ENCODE assay signal across 14 cellular contexts in genomic region chr17:13671771-13672170, GRCh38.
A peak's percentile ranks its signal among the peaks of the same experiment; 100 is the strongest.
DNase-seq lines count a peak whose midpoint lies in the region; ATAC-seq and TF ChIP-seq lines count a peak whose summit lies in the region.
"Had no signal": no experiment of that assay in that cellular context is flagged by ENCODE, and none has a peak within 500 bp of the region (broad histone marks: within the 10 kb centered on the region; RNA-seq: fewer than 3 reads in every experiment).

No MANE protein-coding gene starts in this region.

- H3K4me3 ChIP-seq in mucosa of descending colon: no peak overlapping the region
- no peak overlapping the region for H3K4me3 ChIP-seq in HAP-1
- H3K4me3 ChIP-seq: SJSA1, stomach had no signal

- H3K27me3 Mint-ChIP-seq in stimulated activated naive CD8-positive, alpha-beta T cell treated with anti-CD3 and anti-CD28 coated beads, Interleukin-15, amount 100 ng/mL, for 72 hours: no peaks in the 10 kb centered on the region

- peaks cover 16 to 34% of the 10 kb centered on the region in 2 donors for H3K9me3 Mint-ChIP-seq in stimulated activated naive CD8-positive, alpha-beta T cell treated with anti-CD3 and anti-CD28 coated beads, Interleukin-15, amount 100 ng/mL, for 72 hours

- no peaks in the 10 kb centered on the region for H3K27me3 ChIP-seq in HAP-1 (ENCODE audit: low read depth)
- H3K27me3 ChIP-seq: SJSA1, stomach had no signal

- H3K36me3 ChIP-seq in ES-I3 (ENCODE audit: insufficient read depth, low read length) (no peaks in the 10 kb centered on the region), mucosa of descending colon (ENCODE audit: low read depth) (no peaks in the 10 kb centered on the region), HAP-1 (replicated peaks) (no peaks in the 10 kb centered on the region)
- H3K36me3 ChIP-seq: SJSA1, stomach had no signal

- no peak overlapping the region for H3K27ac Mint-ChIP-seq in stimulated activated naive CD8-positive, alpha-beta T cell treated with anti-CD3 and anti-CD28 coated beads, Interleukin-15, amount 100 ng/mL, for 72 hours
- H3K27ac Mint-ChIP-seq: CD8-positive, alpha-beta T cell had no signal

- intact Hi-C loops in mucosa of descending colon (cut with DNase I, micrococcal nuclease): no loop called here

- peak overlapping the region; percentile 31; the same call in 1 of the 2 replicates for H3K9ac ChIP-seq in ES-I3 (ENCODE audit: low read depth, low read length)
- H3K9ac ChIP-seq: parathyroid adenoma had no signal

- DNase-seq in A172 (ENCODE audit: low spot score): peak; percentile 77
- peak; percentile 54 for DNase-seq in OCI-M1 (lab: John Stamatoyannopoulos, UW)
- DNase-seq in mucosa of descending colon: no peak
- DNase-seq in HAP-1 (ENCODE audit: low spot score in 2 of 2): no peak
- DNase-seq in activated CD8-positive, alpha-beta memory T cell treated with anti-CD3 and anti-CD28 coated beads, Interleukin-2, amount 50 U/mL, for 4 hours: no peak
- no peak for DNase-seq in stimulated activated naive CD8-positive, alpha-beta T cell treated with anti-CD3 and anti-CD28 coated beads, Interleukin-15, amount 100 ng/mL, for 72 hours
- DNase-seq: CD8-positive, alpha-beta T cell; head of caudate nucleus; NCI-H1105 treated with DMSO at 0.1 percent for 48 hours; stomach had no signal

- TF ChIP-seq CTCF in mucosa of descending colon (IDR thresholded peaks at IDR 0.05): no peak

- no peaks in the 10 kb centered on the region for H3K4me1 Mint-ChIP-seq in stimulated activated naive CD8-positive, alpha-beta T cell treated with anti-CD3 and anti-CD28 coated beads, Interleukin-15, amount 100 ng/mL, for 72 hours

- peak; percentile 77 for ATAC-seq in esophagus mucosa
- ATAC-seq in mucosa of descending colon: no peak
- no peak for ATAC-seq in stimulated activated naive CD8-positive, alpha-beta T cell treated with anti-CD3 and anti-CD28 coated beads, Interleukin-15, amount 100 ng/mL, for 72 hours
- ATAC-seq: CD8-positive, alpha-beta T cell had no signal

- H3K4me1 ChIP-seq in ES-I3 (ENCODE audit: insufficient read depth, low read length) (peaks cover 9% of the 10 kb centered on the region; the same call in 1 of the 2 replicates), mucosa of descending colon (ENCODE audit: low read depth) (no peaks in the 10 kb centered on the region), HAP-1 (no peaks in the 10 kb centered on the region)
- H3K4me1 ChIP-seq: parathyroid adenoma, SJSA1, stomach had no signal

- in situ Hi-C loops in HAP-1 (cut with MboI; ENCODE audit: low sequenced_read_pairs): no loop called here

- no peaks in the 10 kb centered on the region for H3K9me3 ChIP-seq in ES-I3 (ENCODE audit: control insufficient read depth, insufficient read depth, low read length)
- H3K9me3 ChIP-seq in mucosa of descending colon: peaks cover 9% of the 10 kb centered on the region
- no peaks in the 10 kb centered on the region; the same call in 1 of the 2 replicates for H3K9me3 ChIP-seq in HAP-1
- H3K9me3 ChIP-seq: SJSA1 had no signal

- H3K4me3 Mint-ChIP-seq in stimulated activated naive CD8-positive, alpha-beta T cell treated with anti-CD3 and anti-CD28 coated beads, Interleukin-15, amount 100 ng/mL, for 72 hours: no peak overlapping the region
- H3K4me3 Mint-ChIP-seq: CD8-positive, alpha-beta T cell had no signal

Comparison
In these comparisons a context has a peak if more than half of its experiments do, and no peak if none do; other contexts are left out.
1. DNase-seq: peak in A172 (single experiment) and OCI-M1 (single experiment); none in mucosa of descending colon (0 of 3), HAP-1 (0 of 2), activated CD8-positive, alpha-beta memory T cell treated with anti-CD3 and anti-CD28 coated beads, Interleukin-2, amount 50 U/mL, for 4 hours (single experiment) and stimulated activated naive CD8-positive, alpha-beta T cell treated with anti-CD3 and anti-CD28 coated beads, Interleukin-15, amount 100 ng/mL, for 72 hours (0 of 2).